In genomic region chr3:105714459-105714858, GRCh38 we compare ENCODE assay signal across 23 cellular contexts.
DNase-seq lines count a peak whose midpoint lies in the region; ATAC-seq and TF ChIP-seq lines count a peak whose summit lies in the region.
"Had no signal": no experiment of that assay in that cellular context is flagged by ENCODE, and none has a peak within 500 bp of the region (broad histone marks: within the 10 kb centered on the region; RNA-seq: fewer than 3 reads in every experiment).

No MANE protein-coding gene starts in this region.

- H3K9me3 Mint-ChIP-seq in natural killer cell: peaks cover 0 to 2% of the 10 kb centered on the region in 2 donors
- no peaks in the 10 kb centered on the region for H3K9me3 Mint-ChIP-seq in natural killer cell treated with Interleukin-12 subunit alpha and Interleukin-12 subunit beta and Interleukin-15 and Interleukin-18, amount 100 ng/mL, for 72 hours
- H3K9me3 Mint-ChIP-seq in WTC11: peaks cover 11% of the 10 kb centered on the region
- peaks cover 8% of the 10 kb centered on the region for H3K9me3 Mint-ChIP-seq in neural crest cell
- H3K9me3 Mint-ChIP-seq in mesothelial cell of epicardium: peaks cover 14% of the 10 kb centered on the region
- H3K9me3 Mint-ChIP-seq: CD4-positive, alpha-beta T cell had no signal

- no peak for ATAC-seq in natural killer cell
- ATAC-seq in natural killer cell treated with Interleukin-12 subunit alpha and Interleukin-12 subunit beta and Interleukin-15 and Interleukin-18, amount 100 ng/mL, for 72 hours: no peak
- ATAC-seq in WTC11: peak; percentile 39; the same call in 1 of the 2 replicates
- ATAC-seq in GM19035 (IDR thresholded peaks at IDR 0.05; ENCODE audit: unreplicated experiment): no peak
- ATAC-seq: GM12878, HCT116, Right ventricle myocardium inferior had no signal

- POLR2A ChIA-PET in WTC11 (lab: Charles Lee): no interaction called here

- TF ChIP-seq CTCF in natural killer cell (IDR thresholded peaks at IDR 0.05): no peak
- TF ChIP-seq CTCF in WTC11 (IDR thresholded peaks at IDR 0.05): no peak
- no peak for TF ChIP-seq CTCF in neural crest cell (conservative IDR thresholded peaks at IDR 0.05)
- no peak for TF ChIP-seq CTCF in GM10266 (IDR thresholded peaks at IDR 0.05; ENCODE audit: control insufficient read depth, insufficient read depth, low read depth, missing control alignments)
- no peak for TF ChIP-seq CTCF in mesothelial cell of epicardium (IDR thresholded peaks at IDR 0.05; ENCODE audit: unreplicated experiment)

- intact Hi-C loops in natural killer cell (cut with micrococcal nuclease): no loop called here

- DNase-seq in natural killer cell (no peak), WTC11 (ENCODE audit: low spot score) (no peak), neural crest cell (ENCODE audit: low read depth, low spot score) (no peak), GM10266 (ENCODE audit: extremely low spot score) (no peak), mesothelial cell of epicardium (ENCODE audit: low spot score in 2 of 2, unreplicated experiment in 2 of 2) (no peak), NCI-H2081 (lab: John Stamatoyannopoulos, UW) (no peak)
- no peak for DNase-seq in natural killer cell treated with Interleukin-12 subunit alpha and Interleukin-12 subunit beta and Interleukin-15 and Interleukin-18, amount 100 ng/mL, for 72 hours (ENCODE audit: low spot score)
- DNase-seq: AML-193; CD4-positive, alpha-beta T cell; COR-L47; DMS53; Karpas-422; NCI-H1105; NCI-H1436 treated with DMSO at 0.1 percent for 48 hours; NCI-H187 treated with DMSO at 0.1 percent for 48 hours; NCI-H2227 treated with DMSO at 0.1 percent for 48 hours; NCI-H526 treated with DMSO at 0.1 percent for 48 hours; PC-9; SJCRH30 had no signal

- H3K27me3 Mint-ChIP-seq in natural killer cell (ENCODE audit: low read depth in 2 of 2): no peaks in the 10 kb centered on the region
- H3K27me3 Mint-ChIP-seq in natural killer cell treated with Interleukin-12 subunit alpha and Interleukin-12 subunit beta and Interleukin-15 and Interleukin-18, amount 100 ng/mL, for 72 hours: no peaks in the 10 kb centered on the region
- no peaks in the 10 kb centered on the region for H3K27me3 Mint-ChIP-seq in WTC11 (ENCODE audit: low read depth)
- no peaks in the 10 kb centered on the region for H3K27me3 Mint-ChIP-seq in neural crest cell (ENCODE audit: low read depth)
- H3K27me3 Mint-ChIP-seq in mesothelial cell of epicardium (ENCODE audit: low read depth): no peaks in the 10 kb centered on the region
- H3K27me3 Mint-ChIP-seq: CD4-positive, alpha-beta T cell had no signal

- no peak overlapping the region for H3K4me3 Mint-ChIP-seq in natural killer cell
- H3K4me3 Mint-ChIP-seq in natural killer cell treated with Interleukin-12 subunit alpha and Interleukin-12 subunit beta and Interleukin-15 and Interleukin-18, amount 100 ng/mL, for 72 hours: no peak overlapping the region
- H3K4me3 Mint-ChIP-seq in WTC11: no peak overlapping the region
- no peak overlapping the region for H3K4me3 Mint-ChIP-seq in neural crest cell
- H3K4me3 Mint-ChIP-seq in mesothelial cell of epicardium: no peak overlapping the region
- H3K4me3 Mint-ChIP-seq: CD4-positive, alpha-beta T cell had no signal

- H3K4me1 Mint-ChIP-seq in natural killer cell: peaks cover 0 to 11% of the 10 kb centered on the region in 2 donors
- peaks cover 7% of the 10 kb centered on the region in 2 donors for H3K4me1 Mint-ChIP-seq in natural killer cell treated with Interleukin-12 subunit alpha and Interleukin-12 subunit beta and Interleukin-15 and Interleukin-18, amount 100 ng/mL, for 72 hours (ENCODE audit: low read depth in 2 of 2)
- peaks cover 7% of the 10 kb centered on the region for H3K4me1 Mint-ChIP-seq in WTC11
- H3K4me1 Mint-ChIP-seq in neural crest cell: peaks cover 8% of the 10 kb centered on the region
- no peaks in the 10 kb centered on the region for H3K4me1 Mint-ChIP-seq in mesothelial cell of epicardium

- H3K36me3 Mint-ChIP-seq in natural killer cell: peaks cover 13% of the 10 kb centered on the region
- H3K36me3 Mint-ChIP-seq in natural killer cell treated with Interleukin-12 subunit alpha and Interleukin-12 subunit beta and Interleukin-15 and Interleukin-18, amount 100 ng/mL, for 72 hours: peaks cover 20% of the 10 kb centered on the region
- peaks cover 25% of the 10 kb centered on the region for H3K36me3 Mint-ChIP-seq in WTC11
- peaks cover 16% of the 10 kb centered on the region for H3K36me3 Mint-ChIP-seq in neural crest cell (ENCODE audit: low read depth)
- H3K36me3 Mint-ChIP-seq in mesothelial cell of epicardium: peaks cover 55% of the 10 kb centered on the region

- CTCF ChIA-PET in WTC11 (lab: Charles Lee): no interaction called here

- H3K27ac Mint-ChIP-seq in natural killer cell (peak overlapping the region; percentile 17 to 39), WTC11 (peak overlapping the region; percentile 45; the same call in 1 of the 2 replicates), neural crest cell (ENCODE audit: unreplicated experiment) (peak overlapping the region; percentile 67), mesothelial cell of epicardium (no peak overlapping the region)
- peak overlapping the region in 1 of 2 donors; percentile 76 for H3K27ac Mint-ChIP-seq in natural killer cell treated with Interleukin-12 subunit alpha and Interleukin-12 subunit beta and Interleukin-15 and Interleukin-18, amount 100 ng/mL, for 72 hours
- H3K27ac Mint-ChIP-seq: CD4-positive, alpha-beta T cell had no signal

TF ChIP-seq in WTC11, 78 proteins besides CTCF, POLR2A, EP300 and RAD21:
- TF ChIP-seq ZNF396 (CRISPR knock-in tag; IDR thresholded peaks at IDR 0.05; ENCODE audit: borderline replicate concordance): no peak
- TF ChIP-seq ZNF138 (CRISPR knock-in tag; conservative IDR thresholded peaks at IDR 0.05): no peak
- TF ChIP-seq MXD4 (CRISPR knock-in tag; IDR thresholded peaks at IDR 0.05; ENCODE audit: borderline replicate concordance): no peak
- TF ChIP-seq NFATC4 (CRISPR knock-in tag; IDR thresholded peaks at IDR 0.05): no peak
- TF ChIP-seq, protein P1, sequence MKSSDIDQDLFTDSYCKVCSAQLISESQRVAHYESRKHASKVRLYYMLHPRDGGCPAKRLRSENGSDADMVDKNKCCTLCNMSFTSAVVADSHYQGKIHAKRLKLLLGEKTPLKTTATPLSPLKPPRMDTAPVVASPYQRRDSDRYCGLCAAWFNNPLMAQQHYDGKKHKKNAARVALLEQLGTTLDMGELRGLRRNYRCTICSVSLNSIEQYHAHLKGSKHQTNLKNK (CRISPR knock-in tag; IDR thresholded peaks at IDR 0.05): no peak
- TF ChIP-seq, protein P2, sequence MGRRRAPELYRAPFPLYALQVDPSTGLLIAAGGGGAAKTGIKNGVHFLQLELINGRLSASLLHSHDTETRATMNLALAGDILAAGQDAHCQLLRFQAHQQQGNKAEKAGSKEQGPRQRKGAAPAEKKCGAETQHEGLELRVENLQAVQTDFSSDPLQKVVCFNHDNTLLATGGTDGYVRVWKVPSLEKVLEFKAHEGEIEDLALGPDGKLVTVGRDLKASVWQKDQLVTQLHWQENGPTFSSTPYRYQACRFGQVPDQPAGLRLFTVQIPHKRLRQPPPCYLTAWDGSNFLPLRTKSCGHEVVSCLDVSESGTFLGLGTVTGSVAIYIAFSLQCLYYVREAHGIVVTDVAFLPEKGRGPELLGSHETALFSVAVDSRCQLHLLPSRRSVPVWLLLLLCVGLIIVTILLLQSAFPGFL (CRISPR knock-in tag; IDR thresholded peaks at IDR 0.05; ENCODE audit: borderline replicate concordance): no peak
